Comparison of ENCODE assay signal across 1 cellular context in genomic region chr7:70177166-70177565, GRCh38.
TF ChIP-seq lines count a peak whose summit lies in the region.

No MANE protein-coding gene starts in this region.

TF ChIP-seq in SK-N-SH, 30 proteins besides CTCF, POLR2A, EP300 and RAD21 (continued from another document):
- no peak for TF ChIP-seq SMC3 (IDR thresholded peaks at IDR 0.05; ENCODE audit: low read depth, low read length)
